18 cellular contexts compared by ENCODE assay signal in the genomic region with DNA sequence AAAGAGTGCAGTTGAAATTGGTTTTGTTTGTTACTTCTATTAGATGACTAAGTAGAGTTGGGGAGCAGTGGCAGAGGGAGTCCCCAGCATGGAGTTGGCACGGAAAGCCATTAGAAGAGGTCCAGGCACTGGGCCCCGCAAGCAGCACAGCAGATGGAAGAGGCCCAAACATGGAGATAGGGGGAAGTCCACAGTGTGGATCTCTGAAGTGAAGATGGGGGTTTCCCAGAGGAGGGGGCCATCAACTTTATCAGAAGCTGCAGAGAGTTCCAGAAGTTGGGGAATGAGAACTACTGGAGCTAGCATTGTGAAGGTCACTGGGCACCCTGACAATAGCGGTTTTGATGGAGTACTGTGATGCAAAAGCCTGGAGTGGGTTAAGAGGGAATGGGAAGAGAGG. TPM values are rescaled to one million over a fixed set of nuclear protein-coding genes. Genes with fewer than 3 reads are reported as not detected.
A peak's percentile ranks its signal among the peaks of the same experiment; 100 is the strongest.
DNase-seq lines count a peak whose midpoint lies in the region; ATAC-seq and TF ChIP-seq lines count a peak whose summit lies in the region.
"Had no signal": no experiment of that assay in that cellular context is flagged by ENCODE, and none has a peak within 500 bp of the region (broad histone marks: within the 10 kb centered on the region; RNA-seq: fewer than 3 reads in every experiment).

No MANE protein-coding gene starts in this region.

- TF ChIP-seq POLR2A in right lobe of liver (IDR thresholded peaks at IDR 0.05): no peak

- no peak for DNase-seq in activated naive CD4-positive, alpha-beta T cell treated with anti-CD3 and anti-CD28 coated beads for 36 hours
- no peak for DNase-seq in CD8-positive, alpha-beta memory T cell
- DNase-seq in memory B cell (ENCODE audit: low spot score in 2 of 2) (no peak), germinal center (ENCODE audit: low spot score) (no peak), right lobe of liver (no peak)
- no peak for DNase-seq in stimulated activated effector memory CD8-positive, alpha-beta T cell treated with anti-CD3 and anti-CD28 coated beads, Interleukin-12 subunit alpha, Interleukin-12 subunit beta, amount 100 ng/mL, for 72 hours (ENCODE audit: low spot score in 2 of 2)
- DNase-seq: DMS79, H7, HFFc6, NCI-H1417 treated with DMSO at 0.1 percent for 48 hours, NCI-H187 treated with DMSO at 0.1 percent for 48 hours, NCI-H2227 treated with DMSO at 0.1 percent for 48 hours, NCI-H510A treated with DMSO at 0.1 percent for 48 hours, NCI-H774 had no signal

- peak overlapping the region; percentile 57 for H3K27ac Mint-ChIP-seq in activated naive CD4-positive, alpha-beta T cell treated with anti-CD3 and anti-CD28 coated beads, Interleukin-2, amount 50 U/mL, for 24 hours
- H3K27ac Mint-ChIP-seq in activated naive CD4-positive, alpha-beta T cell treated with anti-CD3 and anti-CD28 coated beads for 36 hours: no peak overlapping the region
- peak overlapping the region in 5 of 8 donors; percentile 8 to 81 (median 62) for H3K27ac Mint-ChIP-seq in CD8-positive, alpha-beta memory T cell
- peak overlapping the region; percentile 49 for H3K27ac Mint-ChIP-seq in memory B cell
- peak overlapping the region; percentile 71 for H3K27ac Mint-ChIP-seq in stimulated activated effector memory CD8-positive, alpha-beta T cell treated with anti-CD3 and anti-CD28 coated beads, Interleukin-12 subunit alpha, Interleukin-12 subunit beta, amount 100 ng/mL, for 72 hours
- H3K27ac Mint-ChIP-seq: HFFc6 had no signal

- peaks cover 16% of the 10 kb centered on the region for H3K4me1 ChIP-seq in CD8-positive, alpha-beta memory T cell (ENCODE audit: insufficient read depth, low read length)
- H3K4me1 ChIP-seq in right lobe of liver: no peaks in the 10 kb centered on the region
- H3K4me1 ChIP-seq: A549 had no signal

- 87% methylated on average over 3 of the region's 3 CpGs for WGBS in right lobe of liver (ENCODE audit: insufficient coverage, low coverage, low lambda C conversion rate, missing lambda C conversion rate)

- no peak overlapping the region for H3K27ac ChIP-seq in CD8-positive, alpha-beta memory T cell (ENCODE audit: low read depth, low read length)
- no peak overlapping the region for H3K27ac ChIP-seq in right lobe of liver
- H3K27ac ChIP-seq: A549 had no signal

- POLR2A ChIA-PET in CD8-positive, alpha-beta memory T cell (lab: Charles Lee): no interaction called here

- no peak overlapping the region for H3K4me3 ChIP-seq in CD8-positive, alpha-beta memory T cell (ENCODE audit: low read length)
- H3K4me3 ChIP-seq in right lobe of liver: no peak overlapping the region
- H3K4me3 ChIP-seq: A549 had no signal

- peaks cover 20% of the 10 kb centered on the region for H3K36me3 ChIP-seq in CD8-positive, alpha-beta memory T cell (ENCODE audit: insufficient read depth, low read length)
- H3K36me3 ChIP-seq in right lobe of liver: peaks cover 0 to 34% (median 4%) of the 10 kb centered on the region in 4 donors

- H3K4me3 Mint-ChIP-seq in activated naive CD4-positive, alpha-beta T cell treated with anti-CD3 and anti-CD28 coated beads, Interleukin-2, amount 50 U/mL, for 24 hours: no peak overlapping the region
- H3K4me3 Mint-ChIP-seq in activated naive CD4-positive, alpha-beta T cell treated with anti-CD3 and anti-CD28 coated beads for 36 hours: no peak overlapping the region
- no peak overlapping the region for H3K4me3 Mint-ChIP-seq in CD8-positive, alpha-beta memory T cell
- H3K4me3 Mint-ChIP-seq in memory B cell: no peak overlapping the region
- no peak overlapping the region for H3K4me3 Mint-ChIP-seq in stimulated activated effector memory CD8-positive, alpha-beta T cell treated with anti-CD3 and anti-CD28 coated beads, Interleukin-12 subunit alpha, Interleukin-12 subunit beta, amount 100 ng/mL, for 72 hours
- H3K4me3 Mint-ChIP-seq: HFFc6 had no signal

- ATAC-seq in memory B cell (ENCODE audit: low read depth): no peak
- no peak for ATAC-seq in stimulated activated effector memory CD8-positive, alpha-beta T cell treated with anti-CD3 and anti-CD28 coated beads, Interleukin-12 subunit alpha, Interleukin-12 subunit beta, amount 100 ng/mL, for 72 hours
- no peak for ATAC-seq in right lobe of liver
- ATAC-seq: A549, Right ventricle myocardium inferior had no signal

- intact Hi-C loops in activated naive CD4-positive, alpha-beta T cell treated with anti-CD3 and anti-CD28 coated beads for 36 hours (cut with micrococcal nuclease): no loop called here
- intact Hi-C loops in right lobe of liver (cut with DNase I): no loop called here

- TF ChIP-seq CTCF in right lobe of liver (IDR thresholded peaks at IDR 0.05): no peak

- peaks cover 33% of the 10 kb centered on the region for H3K36me3 Mint-ChIP-seq in activated naive CD4-positive, alpha-beta T cell treated with anti-CD3 and anti-CD28 coated beads, Interleukin-2, amount 50 U/mL, for 24 hours
- H3K36me3 Mint-ChIP-seq in activated naive CD4-positive, alpha-beta T cell treated with anti-CD3 and anti-CD28 coated beads for 36 hours (ENCODE audit: low read depth): peaks cover 30% of the 10 kb centered on the region
- peaks cover 23 to 84% (median 46%) of the 10 kb centered on the region in 3 donors for H3K36me3 Mint-ChIP-seq in CD8-positive, alpha-beta memory T cell
- peaks cover 35% of the 10 kb centered on the region for H3K36me3 Mint-ChIP-seq in memory B cell
- H3K36me3 Mint-ChIP-seq in stimulated activated effector memory CD8-positive, alpha-beta T cell treated with anti-CD3 and anti-CD28 coated beads, Interleukin-12 subunit alpha, Interleukin-12 subunit beta, amount 100 ng/mL, for 72 hours: peaks cover 81% of the 10 kb centered on the region

- no peaks in the 10 kb centered on the region for H3K27me3 Mint-ChIP-seq in activated naive CD4-positive, alpha-beta T cell treated with anti-CD3 and anti-CD28 coated beads, Interleukin-2, amount 50 U/mL, for 24 hours
- H3K27me3 Mint-ChIP-seq in activated naive CD4-positive, alpha-beta T cell treated with anti-CD3 and anti-CD28 coated beads for 36 hours (ENCODE audit: low read depth): no peaks in the 10 kb centered on the region
- no peaks in the 10 kb centered on the region for H3K27me3 Mint-ChIP-seq in CD8-positive, alpha-beta memory T cell
- H3K27me3 Mint-ChIP-seq in memory B cell: no peaks in the 10 kb centered on the region

- no peaks in the 10 kb centered on the region for H3K27me3 ChIP-seq in CD8-positive, alpha-beta memory T cell (ENCODE audit: insufficient read depth, low read length, poor library complexity, severe bottlenecking)
- no peaks in the 10 kb centered on the region for H3K27me3 ChIP-seq in right lobe of liver

- H3K4me1 Mint-ChIP-seq in activated naive CD4-positive, alpha-beta T cell treated with anti-CD3 and anti-CD28 coated beads, Interleukin-2, amount 50 U/mL, for 24 hours: peaks cover 59% of the 10 kb centered on the region
- H3K4me1 Mint-ChIP-seq in activated naive CD4-positive, alpha-beta T cell treated with anti-CD3 and anti-CD28 coated beads for 36 hours (ENCODE audit: low read depth): peaks cover 27% of the 10 kb centered on the region
- H3K4me1 Mint-ChIP-seq in CD8-positive, alpha-beta memory T cell: peaks cover 34 to 50% (median 45%) of the 10 kb centered on the region in 3 donors
- peaks cover 21% of the 10 kb centered on the region for H3K4me1 Mint-ChIP-seq in memory B cell
- peaks cover 30% of the 10 kb centered on the region for H3K4me1 Mint-ChIP-seq in stimulated activated effector memory CD8-positive, alpha-beta T cell treated with anti-CD3 and anti-CD28 coated beads, Interleukin-12 subunit alpha, Interleukin-12 subunit beta, amount 100 ng/mL, for 72 hours

- H3K9me3 Mint-ChIP-seq in activated naive CD4-positive, alpha-beta T cell treated with anti-CD3 and anti-CD28 coated beads, Interleukin-2, amount 50 U/mL, for 24 hours: no peaks in the 10 kb centered on the region
- H3K9me3 Mint-ChIP-seq in activated naive CD4-positive, alpha-beta T cell treated with anti-CD3 and anti-CD28 coated beads for 36 hours: no peaks in the 10 kb centered on the region
- H3K9me3 Mint-ChIP-seq in CD8-positive, alpha-beta memory T cell: no peaks in the 10 kb centered on the region
- no peaks in the 10 kb centered on the region for H3K9me3 Mint-ChIP-seq in memory B cell
- H3K9me3 Mint-ChIP-seq in stimulated activated effector memory CD8-positive, alpha-beta T cell treated with anti-CD3 and anti-CD28 coated beads, Interleukin-12 subunit alpha, Interleukin-12 subunit beta, amount 100 ng/mL, for 72 hours: no peaks in the 10 kb centered on the region
- H3K9me3 Mint-ChIP-seq: HFFc6 had no signal

- CTCF ChIA-PET in activated naive CD4-positive, alpha-beta T cell treated with anti-CD3 and anti-CD28 coated beads for 36 hours (lab: Charles Lee): interaction anchor here (0.5 kb wide), 1 partner anchor 19 kb away, joined by 3 read pairs; no protein-coding TSS in a partner anchor
- CTCF ChIA-PET in CD8-positive, alpha-beta memory T cell (lab: Charles Lee): interaction anchor here (2.7 kb wide), 1 partner anchor 72 kb away, joined by 9 read pairs; no protein-coding TSS in a partner anchor

- no peaks in the 10 kb centered on the region for H3K9me3 ChIP-seq in CD8-positive, alpha-beta memory T cell (ENCODE audit: low read length)
- H3K9me3 ChIP-seq in right lobe of liver: no peaks in the 10 kb centered on the region
- H3K9me3 ChIP-seq: A549 had no signal

RNA-seq across cellular contexts. Expression of gene PAFAH2, which starts 30.6 kb away (rescaled TPM):
- 1 to 10 TPM; 4.7 to 5.2 TPM for total RNA-seq in activated naive CD4-positive, alpha-beta T cell treated with anti-CD3 and anti-CD28 coated beads for 36 hours
- 10 to 100 TPM; 11.8 to 12.1 TPM for total RNA-seq in CD8-positive, alpha-beta memory T cell
- 28.6 TPM for polyA plus RNA-seq in CD8-positive, alpha-beta memory T cell
- total RNA-seq in right lobe of liver: 10 to 100 TPM; 13.2 to 25.2 (median 18.6) TPM

RNA-seq across cellular contexts. Expression of gene EXTL1, which starts 54.3 kb away (rescaled TPM):
- total RNA-seq in activated naive CD4-positive, alpha-beta T cell treated with anti-CD3 and anti-CD28 coated beads for 36 hours: not detected
- not detected for total RNA-seq in CD8-positive, alpha-beta memory T cell
- not detected for polyA plus RNA-seq in CD8-positive, alpha-beta memory T cell
- total RNA-seq in right lobe of liver: under 1 TPM in 2 of 6 experiments, not detected in 4; 0.06 to 0.19 TPM
- total RNA-seq: HT-29 had no signal
